Comparison of ENCODE assay signal across 11 cellular contexts in genomic region chr1:40393173-40393572, GRCh38. TPM values are rescaled to one million over a fixed set of nuclear protein-coding genes. Genes with fewer than 3 reads are reported as not detected.
DNase-seq lines count a peak whose midpoint lies in the region; ATAC-seq and TF ChIP-seq lines count a peak whose summit lies in the region.
"Had no signal": no experiment of that assay in that cellular context is flagged by ENCODE, and none has a peak within 500 bp of the region (broad histone marks: within the 10 kb centered on the region; RNA-seq: fewer than 3 reads in every experiment).

No MANE protein-coding gene starts in this region.

- no peaks in the 10 kb centered on the region for H3K27me3 ChIP-seq in CD4-positive, alpha-beta T cell (ENCODE audit: control insufficient read depth, insufficient read depth, low read length)
- no peaks in the 10 kb centered on the region for H3K27me3 ChIP-seq in lower lobe of right lung (ENCODE audit: low read depth)
- H3K27me3 ChIP-seq: ascending aorta had no signal

- CTCF ChIA-PET in CD4-positive, alpha-beta T cell (lab: Charles Lee): interaction anchor here (0.7 to 4.1 kb wide), 5 partner anchors 11 to 78 kb away, joined by 3 to 16 read pairs (median 3); partner anchors contain the start of gene SMAP2
- CTCF ChIA-PET in activated B cell treated with CpG ODN at 0.5 μM for 24 hours (lab: Charles Lee): interaction anchor here (0.6 to 2.8 kb wide), 3 partner anchors 12 to 371 kb away, joined by 3 to 13 read pairs (median 4); no protein-coding TSS in a partner anchor

- no peaks in the 10 kb centered on the region for H3K27me3 Mint-ChIP-seq in CD4-positive, alpha-beta T cell
- no peaks in the 10 kb centered on the region for H3K27me3 Mint-ChIP-seq in activated B cell treated with CpG ODN at 0.5 μM for 24 hours

- DNase-seq in Ammon's horn (ENCODE audit: low spot score): peak; percentile 60
- no peak for DNase-seq in CD4-positive, alpha-beta T cell
- DNase-seq in activated B cell treated with CpG ODN at 0.5 μM for 24 hours: no peak
- DNase-seq in lower lobe of right lung: peak; percentile 52
- DNase-seq in OCI-M2 (lab: John Stamatoyannopoulos, UW; ENCODE audit: unreplicated experiment): no peak
- no peak for DNase-seq in EL
- DNase-seq: left cardiac atrium, NCI-H524 had no signal

- H3K9me3 Mint-ChIP-seq in CD4-positive, alpha-beta T cell: peaks cover 2% of the 10 kb centered on the region
- no peaks in the 10 kb centered on the region for H3K9me3 Mint-ChIP-seq in activated B cell treated with CpG ODN at 0.5 μM for 24 hours

- H3K36me3 ChIP-seq in lower lobe of right lung: no peaks in the 10 kb centered on the region

- peak overlapping the region; percentile 95 for H3K27ac ChIP-seq in CD4-positive, alpha-beta T cell (ENCODE audit: low read depth, low read length)
- peak overlapping the region; percentile 91 for H3K27ac ChIP-seq in lower lobe of right lung

- TF ChIP-seq CTCF in CD4-positive, alpha-beta T cell (IDR thresholded peaks at IDR 0.05): no peak
- TF ChIP-seq CTCF in activated B cell treated with CpG ODN at 0.5 μM for 24 hours (IDR thresholded peaks at IDR 0.05) (no peak), lower lobe of right lung (IDR thresholded peaks at IDR 0.05) (no peak)

- H3K9me3 ChIP-seq in CD4-positive, alpha-beta T cell (ENCODE audit: control insufficient read depth, low read length): no peaks in the 10 kb centered on the region
- no peaks in the 10 kb centered on the region for H3K9me3 ChIP-seq in lower lobe of right lung
- H3K9me3 ChIP-seq: ascending aorta had no signal

- H3K4me3 Mint-ChIP-seq in CD4-positive, alpha-beta T cell: peak overlapping the region; percentile 65
- peak overlapping the region; percentile 39 for H3K4me3 Mint-ChIP-seq in activated B cell treated with CpG ODN at 0.5 μM for 24 hours

- peaks cover 99% of the 10 kb centered on the region for H3K4me1 Mint-ChIP-seq in CD4-positive, alpha-beta T cell (ENCODE audit: low read depth)
- peaks cover 100% of the 10 kb centered on the region for H3K4me1 Mint-ChIP-seq in activated B cell treated with CpG ODN at 0.5 μM for 24 hours

- H3K36me3 Mint-ChIP-seq in CD4-positive, alpha-beta T cell (ENCODE audit: low read depth): peaks cover 51% of the 10 kb centered on the region
- peaks cover 55% of the 10 kb centered on the region for H3K36me3 Mint-ChIP-seq in activated B cell treated with CpG ODN at 0.5 μM for 24 hours (ENCODE audit: low read depth)

- no peak overlapping the region for H3K4me3 ChIP-seq in lower lobe of right lung
- H3K4me3 ChIP-seq: ascending aorta had no signal

- H3K4me1 ChIP-seq in lower lobe of right lung: peaks cover 90% of the 10 kb centered on the region

- ATAC-seq in CD4-positive, alpha-beta T cell (ENCODE audit: poor library complexity): no peak
- ATAC-seq in activated B cell treated with CpG ODN at 0.5 μM for 24 hours (ENCODE audit: low read depth): peak; percentile 25
- peak; percentile 38 for ATAC-seq in lower lobe of right lung
- ATAC-seq in GM18907 (IDR thresholded peaks at IDR 0.05; ENCODE audit: unreplicated experiment): no peak
- ATAC-seq in HG02938 (IDR thresholded peaks at IDR 0.05; ENCODE audit: unreplicated experiment): no peak
- ATAC-seq: left cardiac atrium had no signal

- intact Hi-C loops in CD4-positive, alpha-beta T cell (cut with DNase I, micrococcal nuclease): no loop called here
- intact Hi-C loops in activated B cell treated with CpG ODN at 0.5 μM for 24 hours (cut with micrococcal nuclease) (loop anchor here (5.0 kb wide), 1 partner anchor 351 kb away; the partner anchor contains the start of gene CAP1), lower lobe of right lung (cut with DNase I) (no loop called here)

- POLR2A ChIA-PET in CD4-positive, alpha-beta T cell (lab: Charles Lee): interaction anchor here (0.9 to 4.8 kb wide), 7 partner anchors 9 to 231 kb away, joined by 3 to 67 read pairs (median 9); partner anchors contain the start of genes RLF, SMAP2 and ZNF684
- POLR2A ChIA-PET in activated B cell treated with CpG ODN at 0.5 μM for 24 hours (lab: Charles Lee): interaction anchor here (0.6 to 15.9 kb wide), 11 partner anchors 6 to 322 kb away, joined by 3 to 625 read pairs (median 5); partner anchors contain the start of genes COL9A2 and SMAP2

- H3K27ac Mint-ChIP-seq in CD4-positive, alpha-beta T cell: peak overlapping the region; percentile 96
- H3K27ac Mint-ChIP-seq in activated B cell treated with CpG ODN at 0.5 μM for 24 hours: peak overlapping the region; percentile 90

RNA-seq across cellular contexts. Expression of gene SMAP2, which starts 19.6 kb away (rescaled TPM):
- 100 to 1,000 TPM; 214 to 216 TPM for total RNA-seq in CD4-positive, alpha-beta T cell
- total RNA-seq in activated B cell treated with CpG ODN at 0.5 μM for 24 hours (202 and 220 TPM in 2 replicates), lower lobe of right lung (72.8 TPM)

RNA-seq across cellular contexts. Expression of gene ZFP69B, which starts 57.1 kb away (rescaled TPM):
- 1 to 10 TPM; 1.8 to 2.4 TPM for total RNA-seq in CD4-positive, alpha-beta T cell
- total RNA-seq in activated B cell treated with CpG ODN at 0.5 μM for 24 hours: 8.9 and 10.4 TPM in 2 replicates
- total RNA-seq in lower lobe of right lung: 1.3 TPM

Comparison
In these comparisons a context has a peak if more than half of its experiments do, and no peak if none do; other contexts are left out.
1. DNase-seq: peak in Ammon's horn (single experiment) and lower lobe of right lung (single experiment); none in CD4-positive, alpha-beta T cell (0 of 10), activated B cell treated with CpG ODN at 0.5 μM for 24 hours (single experiment), OCI-M2 (single experiment) and EL (single experiment).
2. ATAC-seq: peak in activated B cell treated with CpG ODN at 0.5 μM for 24 hours (single experiment) and lower lobe of right lung (2 of 2); none in CD4-positive, alpha-beta T cell (single experiment), GM18907 (single experiment) and HG02938 (single experiment).